8 cellular contexts compared by ENCODE assay signal in the genomic region with DNA sequence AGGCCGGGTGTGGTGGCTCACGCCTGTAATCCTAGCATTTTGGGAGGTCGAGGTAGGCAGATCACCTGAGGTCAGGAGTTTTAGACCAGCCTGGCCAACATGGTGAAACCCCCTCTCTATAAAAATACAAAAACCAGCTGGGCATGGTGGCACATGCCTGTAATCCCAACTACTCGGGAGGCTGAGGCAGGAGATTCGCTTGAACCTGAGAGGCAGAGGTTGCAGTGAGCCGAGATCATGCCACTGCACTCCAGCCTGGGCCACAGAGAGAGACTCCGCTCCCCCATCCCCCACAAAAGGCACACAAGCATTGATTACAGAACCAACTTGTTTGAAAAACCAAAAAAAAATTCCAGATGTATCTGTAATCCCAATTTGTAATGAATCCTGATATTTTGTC. TPM values are rescaled to one million over a fixed set of nuclear protein-coding genes. Genes with fewer than 3 reads are reported as not detected.
DNase-seq lines count a peak whose midpoint lies in the region; ATAC-seq, FAIRE-seq and TF ChIP-seq lines count a peak whose summit lies in the region.
"Not testable (repeated sequence)": the region's sequence is repeated elsewhere in the genome, so short reads cannot be mapped to it uniquely, and the experiment has no call there.

No MANE protein-coding gene starts in this region.

- H3K27me3 Mint-ChIP-seq in T-helper 2 cell treated with Interferon-gamma antibody and Interleukin-4, amounts not matched to agents 5 μg/mL and 100 μg/mL, for 36 hours (ENCODE audit: low read depth); neural crest cell (ENCODE audit: low read depth); stimulated activated naive CD8-positive, alpha-beta T cell treated with anti-CD3 and anti-CD28 coated beads, Interleukin-15, amount 100 ng/mL, for 72 hours: not testable (repeated sequence)
- peaks cover 5 to 20% (median 17%) of the 10 kb centered on the region in 3 donors for H3K27me3 Mint-ChIP-seq in immature natural killer cell (ENCODE audit: low read depth in 3 of 3)

- peaks cover 56% of the 10 kb centered on the region for H3K4me1 Mint-ChIP-seq in T-helper 2 cell treated with Interferon-gamma antibody and Interleukin-4, amounts not matched to agents 5 μg/mL and 100 μg/mL, for 36 hours (ENCODE audit: low read depth)
- peaks cover 67 to 74% of the 10 kb centered on the region in 2 donors for H3K4me1 Mint-ChIP-seq in immature natural killer cell
- H3K4me1 Mint-ChIP-seq in neural crest cell, result peaks cover 55% of the 10 kb centered on the region
- H3K4me1 Mint-ChIP-seq in stimulated activated naive CD8-positive, alpha-beta T cell treated with anti-CD3 and anti-CD28 coated beads, Interleukin-15, amount 100 ng/mL, for 72 hours, result peaks cover 75% of the 10 kb centered on the region

- ATAC-seq in stimulated activated naive CD8-positive, alpha-beta T cell treated with anti-CD3 and anti-CD28 coated beads, Interleukin-15, amount 100 ng/mL, for 72 hours, result not testable (repeated sequence)

- peak overlapping the region; percentile 92 for H3K9ac ChIP-seq in HUES6 (ENCODE audit: low read length)
- H3K9ac ChIP-seq in endothelial cell of umbilical vein (replicated peaks; ENCODE audit: extremely low read depth, insufficient read depth, low read length), result peak overlapping the region; percentile 71

- TF ChIP-seq CTCF in BE2C (IDR thresholded peaks at IDR 0.05; ENCODE audit: low read depth, low read length); adrenal gland (IDR thresholded peaks at IDR 0.05); endothelial cell of umbilical vein (IDR thresholded peaks at IDR 0.05; ENCODE audit: extremely low read depth in 1 of 2, insufficient read depth in 1 of 2, low read depth in 1 of 2, low read length in 2 of 2); neural crest cell (conservative IDR thresholded peaks at IDR 0.05): not testable (repeated sequence)

- H3K27me3 ChIP-seq in BE2C; HUES6 (ENCODE audit: control insufficient read depth, insufficient read depth, low read length); adrenal gland; endothelial cell of umbilical vein (ENCODE audit: control insufficient read depth in 2 of 2, insufficient read depth in 2 of 2, low read length in 2 of 2): not testable (repeated sequence)

- H2AFZ ChIP-seq in endothelial cell of umbilical vein (ENCODE audit: low read depth, low read length), result not testable (repeated sequence)

- H3K36me3 Mint-ChIP-seq in T-helper 2 cell treated with Interferon-gamma antibody and Interleukin-4, amounts not matched to agents 5 μg/mL and 100 μg/mL, for 36 hours (ENCODE audit: low read depth), result peaks cover 53% of the 10 kb centered on the region
- peaks cover 11 to 26% (median 14%) of the 10 kb centered on the region in 3 donors for H3K36me3 Mint-ChIP-seq in immature natural killer cell
- peaks cover 16% of the 10 kb centered on the region for H3K36me3 Mint-ChIP-seq in neural crest cell (ENCODE audit: low read depth)

- peak overlapping the region; percentile 99 for H3K27ac Mint-ChIP-seq in T-helper 2 cell treated with Interferon-gamma antibody and Interleukin-4, amounts not matched to agents 5 μg/mL and 100 μg/mL, for 36 hours
- H3K27ac Mint-ChIP-seq in immature natural killer cell, result peak overlapping the region; percentile 89 to 99 (median 96)
- not testable (repeated sequence) for H3K27ac Mint-ChIP-seq in neural crest cell (ENCODE audit: unreplicated experiment)
- peak overlapping the region; percentile 96 for H3K27ac Mint-ChIP-seq in stimulated activated naive CD8-positive, alpha-beta T cell treated with anti-CD3 and anti-CD28 coated beads, Interleukin-15, amount 100 ng/mL, for 72 hours

- BruUV-seq in endothelial cell of umbilical vein (replicated peaks; lab: Mats Ljungman, UMichigan), result not testable (repeated sequence)

- FAIRE-seq in endothelial cell of umbilical vein (lab: Jason Lieb, UNC), result not testable (repeated sequence)

- intact Hi-C loops in adrenal gland (cut with DNase I), result loop anchor here in 1 of 2 donors (10.0 kb wide), 1 partner anchor 158 kb away; no protein-coding TSS in a partner anchor
- intact Hi-C loops in endothelial cell of umbilical vein (cut with micrococcal nuclease), result loop anchor here (1.0 to 2.0 kb wide), 3 partner anchors 18 to 111 kb away; no protein-coding TSS in a partner anchor

- H4K20me1 ChIP-seq in endothelial cell of umbilical vein (replicated peaks; ENCODE audit: control insufficient read depth, extremely low read depth, insufficient read depth, low read length), result not testable (repeated sequence)

- CTCF ChIA-PET in endothelial cell of umbilical vein (lab: Charles Lee), result not testable (repeated sequence)

- not testable (repeated sequence) for H3K9me3 ChIP-seq in BE2C; HUES6 (ENCODE audit: control insufficient read depth, insufficient read depth, low read depth, low read length); adrenal gland (replicated peaks in 1 of 3); endothelial cell of umbilical vein (replicated peaks; ENCODE audit: control insufficient read depth, insufficient read depth, low read length)

- dilution Hi-C loops in endothelial cell of umbilical vein (cut with MboI; ENCODE audit: extremely low pct_ligation_motif_present, low sequenced_read_pairs), result not testable (repeated sequence)

- DNase-seq in BE2C; T-helper 2 cell treated with Interferon-gamma antibody and Interleukin-4, amounts not matched to agents 5 μg/mL and 100 μg/mL, for 36 hours (ENCODE audit: low spot score); endothelial cell of umbilical vein (ENCODE audit: low read depth, low spot score); immature natural killer cell; neural crest cell (ENCODE audit: low read depth, low spot score); stimulated activated naive CD8-positive, alpha-beta T cell treated with anti-CD3 and anti-CD28 coated beads, Interleukin-15, amount 100 ng/mL, for 72 hours: not testable (repeated sequence)
- DNase-seq in adrenal gland, result peak in 1 of 7 donors; percentile 52

- WGBS in adrenal gland, 4 donors, result 46 to 55% (median 51%) methylated on average over 6 to 7 of the region's 7 CpGs

- H3K4me3 ChIP-seq in BE2C (ENCODE audit: low read depth, low read length) (peak overlapping the region; percentile 89), HUES6 (ENCODE audit: low read depth, low read length) (peak overlapping the region; percentile 83), adrenal gland (peak overlapping the region in 3 of 4 donors; percentile 43 to 83 (median 78)), endothelial cell of umbilical vein (replicated peaks in 1 of 3; ENCODE audit: insufficient read depth in 1 of 3, low read depth in 1 of 3, low read length in 3 of 3) (peak overlapping the region; percentile 75 to 98 (median 84))

- H3K4me1 ChIP-seq in BE2C, result not testable (repeated sequence)
- H3K4me1 ChIP-seq in HUES6 (ENCODE audit: control insufficient read depth, insufficient read depth, low read length) (peaks cover 44% of the 10 kb centered on the region), adrenal gland (replicated peaks in 1 of 2) (peaks cover 32 to 48% of the 10 kb centered on the region in 2 donors), endothelial cell of umbilical vein (ENCODE audit: control insufficient read depth, extremely low read depth, insufficient read depth, low read length) (peaks cover 16% of the 10 kb centered on the region)

- TF ChIP-seq POLR2A in adrenal gland (IDR thresholded peaks at IDR 0.05); endothelial cell of umbilical vein (IDR thresholded peaks at IDR 0.05; ENCODE audit: low read depth, low read length): not testable (repeated sequence)

- not testable (repeated sequence) for H3K9me1 ChIP-seq in endothelial cell of umbilical vein (replicated peaks; ENCODE audit: control insufficient read depth, extremely low read depth, insufficient read depth, low read length)

- peak overlapping the region; percentile 80 for H3K4me2 ChIP-seq in endothelial cell of umbilical vein (ENCODE audit: insufficient read depth, low read length)

- H3K9me3 Mint-ChIP-seq in T-helper 2 cell treated with Interferon-gamma antibody and Interleukin-4, amounts not matched to agents 5 μg/mL and 100 μg/mL, for 36 hours; immature natural killer cell; neural crest cell; stimulated activated naive CD8-positive, alpha-beta T cell treated with anti-CD3 and anti-CD28 coated beads, Interleukin-15, amount 100 ng/mL, for 72 hours: not testable (repeated sequence)

- H3K36me3 ChIP-seq in BE2C (peaks cover 34% of the 10 kb centered on the region), HUES6 (ENCODE audit: control insufficient read depth, insufficient read depth, low read length) (peaks cover 61% of the 10 kb centered on the region)
- H3K36me3 ChIP-seq in adrenal gland (replicated peaks in 1 of 2); endothelial cell of umbilical vein (ENCODE audit: control insufficient read depth in 2 of 2, extremely low read depth in 1 of 2, insufficient read depth in 2 of 2, low read length in 2 of 2): not testable (repeated sequence)

- not testable (repeated sequence) for H3K27ac ChIP-seq in HUES6 (ENCODE audit: low read depth, low read length)
- H3K27ac ChIP-seq in adrenal gland (peak overlapping the region; percentile 64 to 97 (median 91)), endothelial cell of umbilical vein (ENCODE audit: insufficient read depth, low read depth, low read length) (peak overlapping the region; percentile 27)

- peaks cover 62% of the 10 kb centered on the region for H3K79me2 ChIP-seq in endothelial cell of umbilical vein (ENCODE audit: control insufficient read depth, insufficient read depth, low read length)

- peak overlapping the region; percentile 100 for H3K4me3 Mint-ChIP-seq in T-helper 2 cell treated with Interferon-gamma antibody and Interleukin-4, amounts not matched to agents 5 μg/mL and 100 μg/mL, for 36 hours
- H3K4me3 Mint-ChIP-seq in immature natural killer cell, result peak overlapping the region; percentile 84 to 98 (median 98)
- peak overlapping the region; percentile 99 for H3K4me3 Mint-ChIP-seq in neural crest cell
- H3K4me3 Mint-ChIP-seq in stimulated activated naive CD8-positive, alpha-beta T cell treated with anti-CD3 and anti-CD28 coated beads, Interleukin-15, amount 100 ng/mL, for 72 hours, result peak overlapping the region; percentile 92 to 98

- POLR2A ChIA-PET in endothelial cell of umbilical vein (lab: Charles Lee), result interaction anchor here (1.1 kb wide), 1 partner anchor 13 kb away, joined by 4 read pairs; no protein-coding TSS in a partner anchor

RNA-seq across cellular contexts. Expression of a gene that starts 2.4 kb away (rescaled TPM):
- polyA plus RNA-seq in BE2C (2012; ENCODE audit: insufficient read depth, insufficient read length, low read depth), result 63.8 TPM
- total RNA-seq in adrenal gland (100 to 1,000 TPM; 215 to 476 (median 409) TPM), endothelial cell of umbilical vein (105 and 108 TPM in 2 replicates), neural crest cell (86.7 and 88.2 TPM in 2 replicates)
- polyA plus RNA-seq in adrenal gland (100 to 1,000 TPM in 2 of 3 donors, 10 to 100 TPM in 1; 80.3 to 355 (median 132) TPM), endothelial cell of umbilical vein (54.5 and 58.5 TPM in 2 replicates), immature natural killer cell (100 to 1,000 TPM; 129 to 153 (median 139) TPM)
- polyA plus RNA-seq in endothelial cell of umbilical vein (2011; cell fraction: cytosol; rRNA removed), result 61.7 and 70.4 TPM in 2 replicates
- polyA plus RNA-seq in endothelial cell of umbilical vein (2011; cell fraction: nucleus; rRNA removed), result 99.6 and 120 TPM in 2 replicates
- polyA plus RNA-seq in endothelial cell of umbilical vein (2012), result 76.0 and 97.3 TPM in 2 replicates
- 61.0 and 62.0 TPM in 2 replicates for polyA minus RNA-seq in endothelial cell of umbilical vein
- 42.7 TPM for polyA minus RNA-seq in endothelial cell of umbilical vein (2011; cell fraction: cytosol; rRNA and poly(A)+ RNA removed)
- 26.8 and 29.3 TPM in 2 replicates for polyA minus RNA-seq in endothelial cell of umbilical vein (2011; cell fraction: nucleus; rRNA and poly(A)+ RNA removed)
